Comparison of ENCODE assay signal across 25 cellular contexts in the genomic region with DNA sequence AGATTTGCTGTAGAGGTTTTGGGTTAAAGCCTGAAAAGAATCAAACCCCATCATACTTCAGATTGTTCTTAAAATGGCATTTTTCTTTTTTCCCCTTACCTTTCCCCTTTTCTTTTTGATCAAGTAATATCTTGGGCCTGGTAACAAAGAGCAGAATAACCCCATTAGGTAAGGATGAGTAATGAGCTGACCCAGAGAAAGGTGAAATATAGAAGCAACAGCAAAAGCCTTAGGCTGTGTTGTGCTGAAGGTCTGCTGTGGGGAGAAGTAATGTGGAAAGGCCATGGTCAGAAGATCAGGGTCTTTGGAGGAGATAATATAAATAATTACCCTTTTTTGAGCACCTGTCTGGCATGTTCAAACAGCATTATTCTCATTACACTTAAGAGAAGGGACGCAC. TPM values are rescaled to one million over a fixed set of nuclear protein-coding genes. Genes with fewer than 3 reads are reported as not detected.
DNase-seq lines count a peak whose midpoint lies in the region; ATAC-seq, FAIRE-seq and TF ChIP-seq lines count a peak whose summit lies in the region.
"Had no signal": no experiment of that assay in that cellular context is flagged by ENCODE, and none has a peak within 500 bp of the region (broad histone marks: within the 10 kb centered on the region; RNA-seq: fewer than 3 reads in every experiment).

No MANE protein-coding gene starts in this region.

- intact Hi-C loops in activated CD4-positive, alpha-beta T cell treated with anti-CD3 and anti-CD28 coated beads for 36 hours (cut with DNase I, micrococcal nuclease): no loop called here
- intact Hi-C loops in activated CD4-positive, alpha-beta T cell treated with anti-CD3 and anti-CD28 coated beads, Interleukin-2, amount 10 ng/mL, durations not matched to agents 24 days and 14 days (cut with micrococcal nuclease): no loop called here
- intact Hi-C loops in colonic mucosa (cut with DNase I): no loop called here

- no peak for ATAC-seq in activated CD4-positive, alpha-beta T cell treated with anti-CD3 and anti-CD28 coated beads for 36 hours
- ATAC-seq: activated CD4-positive, CD25-positive, alpha-beta regulatory T cell treated with anti-CD3 and anti-CD28 coated beads, Interleukin-2, amount 50 U/mL, for 24 hours; activated naive CD4-positive, alpha-beta T cell treated with anti-CD3 and anti-CD28 coated beads, Interleukin-2, amount 50 U/mL, for 72 hours; activated T-cell treated with anti-CD3 and anti-CD28 coated beads, Interleukin-2, amount 50 U/mL, for 4 hours; gastroesophageal sphincter had no signal

- no peaks in the 10 kb centered on the region for H3K27me3 Mint-ChIP-seq in activated CD4-positive, alpha-beta T cell treated with anti-CD3 and anti-CD28 coated beads for 36 hours
- H3K27me3 Mint-ChIP-seq in activated CD4-positive, alpha-beta T cell treated with anti-CD3 and anti-CD28 coated beads, Interleukin-2, amount 10 ng/mL, durations not matched to agents 24 days and 14 days: no peaks in the 10 kb centered on the region
- no peaks in the 10 kb centered on the region for H3K27me3 Mint-ChIP-seq in CD8-positive, alpha-beta memory T cell
- H3K27me3 Mint-ChIP-seq in progenitor cell of endocrine pancreas: no peaks in the 10 kb centered on the region

- no peaks in the 10 kb centered on the region for H3K9me3 ChIP-seq in CD8-positive, alpha-beta memory T cell (ENCODE audit: low read length)
- no peaks in the 10 kb centered on the region for H3K9me3 ChIP-seq in colonic mucosa
- H3K9me3 ChIP-seq: gastroesophageal sphincter had no signal

- H3K36me3 ChIP-seq in CD8-positive, alpha-beta memory T cell (ENCODE audit: insufficient read depth, low read length): peaks cover 7% of the 10 kb centered on the region
- peaks cover 9% of the 10 kb centered on the region for H3K36me3 ChIP-seq in bronchial epithelial cell (ENCODE audit: control insufficient read depth, insufficient read depth, low read length)
- no peaks in the 10 kb centered on the region for H3K36me3 ChIP-seq in colonic mucosa

- POLR2A ChIA-PET in activated CD4-positive, alpha-beta T cell treated with anti-CD3 and anti-CD28 coated beads for 36 hours (lab: Charles Lee): no interaction called here
- POLR2A ChIA-PET in CD8-positive, alpha-beta memory T cell (lab: Charles Lee): no interaction called here

- FAIRE-seq in bronchial epithelial cell (lab: Jason Lieb, UNC): no peak
- FAIRE-seq: G401.6, H54 had no signal

- no peaks in the 10 kb centered on the region for H3K9me3 Mint-ChIP-seq in activated CD4-positive, alpha-beta T cell treated with anti-CD3 and anti-CD28 coated beads for 36 hours (ENCODE audit: low read depth)
- peaks cover 6% of the 10 kb centered on the region for H3K9me3 Mint-ChIP-seq in activated CD4-positive, alpha-beta T cell treated with anti-CD3 and anti-CD28 coated beads, Interleukin-2, amount 10 ng/mL, durations not matched to agents 24 days and 14 days
- H3K9me3 Mint-ChIP-seq in CD8-positive, alpha-beta memory T cell: no peaks in the 10 kb centered on the region
- H3K9me3 Mint-ChIP-seq in progenitor cell of endocrine pancreas (ENCODE audit: low read depth): peaks cover 12% of the 10 kb centered on the region

- no peak overlapping the region for H3K4me3 Mint-ChIP-seq in activated CD4-positive, alpha-beta T cell treated with anti-CD3 and anti-CD28 coated beads for 36 hours
- no peak overlapping the region for H3K4me3 Mint-ChIP-seq in activated CD4-positive, alpha-beta T cell treated with anti-CD3 and anti-CD28 coated beads, Interleukin-2, amount 10 ng/mL, durations not matched to agents 24 days and 14 days
- no peak overlapping the region for H3K4me3 Mint-ChIP-seq in CD8-positive, alpha-beta memory T cell
- H3K4me3 Mint-ChIP-seq in progenitor cell of endocrine pancreas (ENCODE audit: low read depth): no peak overlapping the region
- H3K4me3 Mint-ChIP-seq: activated T-cell treated with anti-CD3 and anti-CD28 coated beads, Interleukin-2, amount 50 U/mL, for 4 hours had no signal

- H3K4me1 Mint-ChIP-seq in activated CD4-positive, alpha-beta T cell treated with anti-CD3 and anti-CD28 coated beads for 36 hours: peaks cover 72% of the 10 kb centered on the region
- H3K4me1 Mint-ChIP-seq in activated CD4-positive, alpha-beta T cell treated with anti-CD3 and anti-CD28 coated beads, Interleukin-2, amount 10 ng/mL, durations not matched to agents 24 days and 14 days: peaks cover 28% of the 10 kb centered on the region
- H3K4me1 Mint-ChIP-seq in CD8-positive, alpha-beta memory T cell: peaks cover 59 to 78% (median 74%) of the 10 kb centered on the region in 3 donors
- peaks cover 19% of the 10 kb centered on the region for H3K4me1 Mint-ChIP-seq in progenitor cell of endocrine pancreas (ENCODE audit: low read depth)

- H3K27ac Mint-ChIP-seq in activated CD4-positive, alpha-beta T cell treated with anti-CD3 and anti-CD28 coated beads for 36 hours: peak overlapping the region; percentile 67
- no peak overlapping the region for H3K27ac Mint-ChIP-seq in activated CD4-positive, alpha-beta T cell treated with anti-CD3 and anti-CD28 coated beads, Interleukin-2, amount 10 ng/mL, durations not matched to agents 24 days and 14 days
- peak overlapping the region in 7 of 8 donors; percentile 4 to 88 (median 58) for H3K27ac Mint-ChIP-seq in CD8-positive, alpha-beta memory T cell
- peak overlapping the region; percentile 23 for H3K27ac Mint-ChIP-seq in progenitor cell of endocrine pancreas

- TF ChIP-seq CTCF in bronchial epithelial cell (IDR thresholded peaks at IDR 0.05; ENCODE audit: insufficient read depth, low read length, severe bottlenecking): no peak
- no peak for TF ChIP-seq CTCF in progenitor cell of endocrine pancreas (IDR thresholded peaks at IDR 0.05; ENCODE audit: unreplicated experiment)
- TF ChIP-seq CTCF in colonic mucosa (IDR thresholded peaks at IDR 0.05): no peak

- peaks cover 28% of the 10 kb centered on the region for H3K4me1 ChIP-seq in CD8-positive, alpha-beta memory T cell (ENCODE audit: insufficient read depth, low read length)
- H3K4me1 ChIP-seq in colonic mucosa: no peaks in the 10 kb centered on the region

- H3K27me3 ChIP-seq in CD8-positive, alpha-beta memory T cell (ENCODE audit: insufficient read depth, low read length, poor library complexity, severe bottlenecking): no peaks in the 10 kb centered on the region
- H3K27me3 ChIP-seq in bronchial epithelial cell (ENCODE audit: control insufficient read depth, insufficient read depth, low read length): no peaks in the 10 kb centered on the region
- no peaks in the 10 kb centered on the region for H3K27me3 ChIP-seq in colonic mucosa
- H3K27me3 ChIP-seq: gastroesophageal sphincter, hepatocyte had no signal

- H3K36me3 Mint-ChIP-seq in activated CD4-positive, alpha-beta T cell treated with anti-CD3 and anti-CD28 coated beads for 36 hours (ENCODE audit: low read depth): peaks cover 40% of the 10 kb centered on the region
- H3K36me3 Mint-ChIP-seq in activated CD4-positive, alpha-beta T cell treated with anti-CD3 and anti-CD28 coated beads, Interleukin-2, amount 10 ng/mL, durations not matched to agents 24 days and 14 days (ENCODE audit: low read depth): peaks cover 41% of the 10 kb centered on the region
- peaks cover under 1 to 33% (median 16%) of the 10 kb centered on the region in 3 donors for H3K36me3 Mint-ChIP-seq in CD8-positive, alpha-beta memory T cell
- peaks cover 27% of the 10 kb centered on the region for H3K36me3 Mint-ChIP-seq in progenitor cell of endocrine pancreas (ENCODE audit: insufficient read depth)

- no peak overlapping the region for H3K4me3 ChIP-seq in CD8-positive, alpha-beta memory T cell (ENCODE audit: low read length)
- H3K4me3 ChIP-seq in bronchial epithelial cell (ENCODE audit: low read depth, low read length) (no peak overlapping the region), colonic mucosa (no peak overlapping the region)
- H3K4me3 ChIP-seq: gastroesophageal sphincter, hepatocyte had no signal

- no peak overlapping the region for H3K27ac ChIP-seq in CD8-positive, alpha-beta memory T cell (ENCODE audit: low read depth, low read length)
- H3K27ac ChIP-seq in colonic mucosa: no peak overlapping the region
- H3K27ac ChIP-seq: gastroesophageal sphincter, hepatocyte had no signal

- DNase-seq in activated CD4-positive, alpha-beta T cell treated with anti-CD3 and anti-CD28 coated beads for 36 hours: no peak
- DNase-seq in activated CD4-positive, alpha-beta T cell treated with anti-CD3 and anti-CD28 coated beads, Interleukin-2, amount 10 ng/mL, durations not matched to agents 24 days and 14 days: no peak
- DNase-seq in CD8-positive, alpha-beta memory T cell: no peak
- DNase-seq in bronchial epithelial cell (ENCODE audit: low read depth): peak; percentile 23
- no peak for DNase-seq in progenitor cell of endocrine pancreas (ENCODE audit: low spot score, unreplicated experiment)
- no peak for DNase-seq in COLO668 (lab: John Stamatoyannopoulos, UW; ENCODE audit: unreplicated experiment)
- DNase-seq in colonic mucosa: no peak
- no peak for DNase-seq in activated CD4-positive, alpha-beta T cell treated with anti-CD3 and anti-CD28 coated beads, Interleukin-2, amount 50 U/mL, for 48 hours
- DNase-seq: activated T-cell treated with anti-CD3 and anti-CD28 coated beads, Interleukin-2, amount 50 U/mL, for 4 hours; central memory CD4-positive, alpha-beta T cell; DMS53; mesenchymal stem cell; NCI-H1092; NCI-H2029; NCI-H2227 treated with DMSO at 0.1 percent for 48 hours; NCI-H748 treated with DMSO at 0.1 percent for 48 hours; RPMI8226; stimulated activated CD4-positive, alpha-beta T cell treated with anti-CD3 and anti-CD28 coated beads, Interleukin-15, amount 100 ng/mL, for 24 hours; stimulated activated naive CD4-positive, alpha-beta T cell treated with Interleukin-2 at 50 U/mL for 16 hours had no signal

- CTCF ChIA-PET in activated CD4-positive, alpha-beta T cell treated with anti-CD3 and anti-CD28 coated beads for 36 hours (lab: Charles Lee): interaction anchor here (1.2 kb wide), 1 partner anchor 9 kb away, joined by 3 read pairs; no protein-coding TSS in a partner anchor
- CTCF ChIA-PET in CD8-positive, alpha-beta memory T cell (lab: Charles Lee): no interaction called here

- no peak overlapping the region for H3K9ac ChIP-seq in colonic mucosa (ENCODE audit: low read depth in 2 of 2, low read length in 2 of 2)

RNA-seq across cellular contexts. Expression of a gene that starts 42.3 kb away (rescaled TPM):
- 10 to 100 TPM; 18.2 to 22.2 TPM for total RNA-seq in activated CD4-positive, alpha-beta T cell treated with anti-CD3 and anti-CD28 coated beads for 36 hours
- 18.7 and 21.8 TPM in 2 replicates for total RNA-seq in activated CD4-positive, alpha-beta T cell treated with anti-CD3 and anti-CD28 coated beads, Interleukin-2, amount 10 ng/mL, durations not matched to agents 24 days and 14 days
- total RNA-seq in CD8-positive, alpha-beta memory T cell: 10 to 100 TPM; 19.5 to 21.0 TPM
- 27.8 TPM for polyA plus RNA-seq in CD8-positive, alpha-beta memory T cell
- total RNA-seq in bronchial epithelial cell (41.9 and 54.3 TPM in 2 replicates), progenitor cell of endocrine pancreas (34.0 and 34.7 TPM in 2 replicates), colonic mucosa (10 to 100 TPM; 41.8 to 61.8 TPM)
